In genomic region chr10:59242991-59243390, GRCh38 we compare ENCODE assay signal across 38 cellular contexts.
"Had no signal": no experiment of that assay in that cellular context is flagged by ENCODE, and none has a peak within 500 bp of the region (broad histone marks: within the 10 kb centered on the region; RNA-seq: fewer than 3 reads in every experiment).

No MANE protein-coding gene starts in this region.

- H3K4me1 Mint-ChIP-seq: activated B cell treated with CpG ODN at 0.5 μM for 24 hours; activated CD4-positive, alpha-beta T cell treated with anti-CD3 and anti-CD28 coated beads, Interleukin-2, amount 10 ng/mL, durations not matched to agents 24 days and 14 days; activated CD8-positive, alpha-beta memory T cell treated with anti-CD3 and anti-CD28 coated beads, Interleukin-2, amount 10 ng/mL, durations not matched to agents 7 days and 5 days; activated naive CD4-positive, alpha-beta T cell treated with anti-CD3 and anti-CD28 coated beads, Interleukin-2, amount 50 U/mL, for 24 hours; activated naive CD8-positive, alpha-beta T cell treated with anti-CD3 and anti-CD28 coated beads for 36 hours; activated naive CD8-positive, alpha-beta T cell treated with anti-CD3 and anti-CD28 coated beads, Interleukin-2, amount 50 U/mL, for 24 hours; T-helper 17 cell had no signal

- H3K9me3 Mint-ChIP-seq: activated CD4-positive, alpha-beta memory T cell treated with anti-CD3 and anti-CD28 coated beads for 36 hours; activated CD4-positive, alpha-beta T cell treated with anti-CD3 and anti-CD28 coated beads, Interleukin-2, amount 10 ng/mL, durations not matched to agents 24 days and 14 days; activated naive CD4-positive, alpha-beta T cell treated with anti-CD3 and anti-CD28 coated beads for 36 hours; activated naive CD4-positive, alpha-beta T cell treated with anti-CD3 and anti-CD28 coated beads, Interleukin-2, amount 50 U/mL, for 24 hours; activated naive CD8-positive, alpha-beta T cell treated with anti-CD3 and anti-CD28 coated beads for 36 hours; activated naive CD8-positive, alpha-beta T cell treated with anti-CD3 and anti-CD28 coated beads, Interleukin-2, amount 50 U/mL, for 24 hours; activated T-helper 1 cell treated with anti-CD3 and anti-CD28 coated beads, Interleukin-12 subunit alpha, Interleukin-12 subunit beta, Interleukin-2, Interleukin-4 antibody, amounts not matched to agents 30 ng/mL and 10 ng/mL and 1 ng/mL, durations not matched to agents 14 hours and 24 hours and 36 hours; activated T-helper 2 cell treated with anti-CD3 and anti-CD28 coated beads, Interferon-gamma antibody, Interleukin-2, Interleukin-4, amounts not matched to agents 10 μg/mL and 5 μg/mL and 100 μg/mL, durations not matched to agents 14 hours and 24 hours and 36 hours; dendritic cell treated with granulocyte-macrophage colony-stimulating factor and Interleukin-4, amounts not matched to agents 40 ng/mL and 50 ng/mL, for 4 days; T-helper 2 cell treated with Interferon-gamma antibody and Interleukin-4, amounts not matched to agents 5 μg/mL and 100 μg/mL, for 36 hours had no signal

- H3K9me3 ChIP-seq: adrenal gland, body of pancreas, esophagus squamous epithelium, gastroesophageal sphincter, heart right ventricle had no signal

- H3K4me1 ChIP-seq: adrenal gland, body of pancreas, esophagus squamous epithelium had no signal

- ATAC-seq: activated CD4-positive, CD25-positive, alpha-beta regulatory T cell treated with anti-CD3 and anti-CD28 coated beads, Interleukin-2, amount 50 U/mL, for 24 hours; activated CD8-positive, alpha-beta memory T cell treated with anti-CD3 and anti-CD28 coated beads, Interleukin-2, amount 10 ng/mL, durations not matched to agents 7 days and 5 days; activated CD8-positive, alpha-beta T cell treated with anti-CD3 and anti-CD28 coated beads, Interleukin-2, amount 10 ng/mL, durations not matched to agents 7 days and 5 days; activated naive CD8-positive, alpha-beta T cell treated with anti-CD3 and anti-CD28 coated beads, Interleukin-2, amount 50 U/mL, for 24 hours; body of pancreas; effector memory CD8-positive, alpha-beta T cell; gastroesophageal sphincter; heart right ventricle; T-helper 17 cell had no signal

- H3K36me3 Mint-ChIP-seq: activated CD4-positive, alpha-beta memory T cell treated with anti-CD3 and anti-CD28 coated beads for 36 hours; activated CD8-positive, alpha-beta memory T cell treated with anti-CD3 and anti-CD28 coated beads, Interleukin-2, amount 10 ng/mL, durations not matched to agents 7 days and 5 days; activated naive CD4-positive, alpha-beta T cell treated with anti-CD3 and anti-CD28 coated beads, Interleukin-2, amount 50 U/mL, for 24 hours; activated naive CD8-positive, alpha-beta T cell treated with anti-CD3 and anti-CD28 coated beads for 36 hours had no signal

- H3K27me3 ChIP-seq: adrenal gland, body of pancreas, cardiac muscle cell, esophagus squamous epithelium, gastroesophageal sphincter, heart right ventricle had no signal

- H3K27ac ChIP-seq: adrenal gland, body of pancreas, cardiac muscle cell, coronary artery, epithelial cell of prostate, esophagus squamous epithelium, gastroesophageal sphincter, heart right ventricle, WERI-Rb-1 had no signal

- H3K4me3 Mint-ChIP-seq: activated B cell treated with CpG ODN at 0.5 μM for 24 hours; activated CD4-positive, alpha-beta memory T cell treated with anti-CD3 and anti-CD28 coated beads for 36 hours; activated CD4-positive, alpha-beta T cell treated with anti-CD3 and anti-CD28 coated beads, Interleukin-2, amount 10 ng/mL, durations not matched to agents 24 days and 14 days; activated CD8-positive, alpha-beta memory T cell treated with anti-CD3 and anti-CD28 coated beads, Interleukin-2, amount 10 ng/mL, durations not matched to agents 7 days and 5 days; activated CD8-positive, alpha-beta T cell treated with anti-CD3 and anti-CD28 coated beads, Interleukin-2, amount 10 ng/mL, durations not matched to agents 7 days and 5 days; activated naive CD4-positive, alpha-beta T cell treated with anti-CD3 and anti-CD28 coated beads for 36 hours; activated naive CD4-positive, alpha-beta T cell treated with anti-CD3 and anti-CD28 coated beads, Interleukin-2, amount 50 U/mL, for 24 hours; activated naive CD8-positive, alpha-beta T cell treated with anti-CD3 and anti-CD28 coated beads for 36 hours; activated naive CD8-positive, alpha-beta T cell treated with anti-CD3 and anti-CD28 coated beads, Interleukin-2, amount 50 U/mL, for 24 hours; activated T-helper 1 cell treated with anti-CD3 and anti-CD28 coated beads, Interleukin-12 subunit alpha, Interleukin-12 subunit beta, Interleukin-2, Interleukin-4 antibody, amounts not matched to agents 30 ng/mL and 10 ng/mL and 1 ng/mL, durations not matched to agents 14 hours and 24 hours and 36 hours; dendritic cell treated with granulocyte-macrophage colony-stimulating factor and Interleukin-4, amounts not matched to agents 40 ng/mL and 50 ng/mL, for 4 days; effector memory CD8-positive, alpha-beta T cell; T-helper 17 cell; T-helper 2 cell treated with Interferon-gamma antibody and Interleukin-4, amounts not matched to agents 5 μg/mL and 100 μg/mL, for 36 hours had no signal

- H3K4me3 ChIP-seq: adrenal gland, body of pancreas, cardiac muscle cell, coronary artery, esophagus squamous epithelium, gastroesophageal sphincter, heart right ventricle had no signal

- FAIRE-seq: endothelial cell of umbilical vein had no signal

- H3K27me3 Mint-ChIP-seq: activated CD4-positive, alpha-beta memory T cell treated with anti-CD3 and anti-CD28 coated beads for 36 hours; activated CD4-positive, alpha-beta T cell treated with anti-CD3 and anti-CD28 coated beads, Interleukin-2, amount 10 ng/mL, durations not matched to agents 24 days and 14 days; activated naive CD4-positive, alpha-beta T cell treated with anti-CD3 and anti-CD28 coated beads, Interleukin-2, amount 50 U/mL, for 24 hours; activated naive CD8-positive, alpha-beta T cell treated with anti-CD3 and anti-CD28 coated beads, Interleukin-2, amount 50 U/mL, for 24 hours; dendritic cell treated with granulocyte-macrophage colony-stimulating factor and Interleukin-4, amounts not matched to agents 40 ng/mL and 50 ng/mL, for 4 days; effector memory CD8-positive, alpha-beta T cell had no signal

- DNase-seq: activated B cell treated with CpG ODN at 0.5 μM for 24 hours; activated CD4-positive, alpha-beta memory T cell treated with anti-CD3 and anti-CD28 coated beads for 36 hours; activated CD4-positive, alpha-beta T cell treated with anti-CD3 and anti-CD28 coated beads, Interleukin-2, amount 10 ng/mL, durations not matched to agents 24 days and 14 days; activated CD8-positive, alpha-beta memory T cell treated with anti-CD3 and anti-CD28 coated beads, Interleukin-2, amount 10 ng/mL, durations not matched to agents 7 days and 5 days; activated CD8-positive, alpha-beta memory T cell treated with anti-CD3 and anti-CD28 coated beads, Interleukin-2, amount 50 U/mL, for 4 hours; activated CD8-positive, alpha-beta T cell treated with anti-CD3 and anti-CD28 coated beads, Interleukin-2, amount 10 ng/mL, durations not matched to agents 7 days and 5 days; activated effector memory CD4-positive, alpha-beta T cell treated with anti-CD3 and anti-CD28 coated beads, Interleukin-2, amount 50 U/mL, for 16 hours; activated naive CD4-positive, alpha-beta T cell treated with anti-CD3 and anti-CD28 coated beads for 36 hours; activated naive CD8-positive, alpha-beta T cell treated with anti-CD3 and anti-CD28 coated beads for 36 hours; activated naive CD8-positive, alpha-beta T cell treated with anti-CD3 and anti-CD28 coated beads, Interleukin-2, amount 50 U/mL, for 24 hours; activated T-cell treated with anti-CD3 and anti-CD28 coated beads, Interleukin-2, amount 50 U/mL, for 1 hour; activated T-cell treated with anti-CD3 and anti-CD28 coated beads, Interleukin-2, amount 50 U/mL, for 48 hours; adrenal gland; amygdala; aorta; body of pancreas; central memory CD4-positive, alpha-beta T cell; cerebellar nuclear complex; effector CD4-positive, alpha-beta T cell; effector memory CD8-positive, alpha-beta T cell; esophagus squamous epithelium; foreskin melanocyte; heart right ventricle; T-helper 1 cell; T-helper 17 cell; T1000; WERI-Rb-1 had no signal

- H3K27ac Mint-ChIP-seq: activated B cell treated with CpG ODN at 0.5 μM for 24 hours; activated CD4-positive, alpha-beta memory T cell treated with anti-CD3 and anti-CD28 coated beads for 36 hours; activated CD4-positive, alpha-beta T cell treated with anti-CD3 and anti-CD28 coated beads, Interleukin-2, amount 10 ng/mL, durations not matched to agents 24 days and 14 days; activated CD8-positive, alpha-beta memory T cell treated with anti-CD3 and anti-CD28 coated beads, Interleukin-2, amount 10 ng/mL, durations not matched to agents 7 days and 5 days; activated CD8-positive, alpha-beta T cell treated with anti-CD3 and anti-CD28 coated beads, Interleukin-2, amount 10 ng/mL, durations not matched to agents 7 days and 5 days; activated naive CD4-positive, alpha-beta T cell treated with anti-CD3 and anti-CD28 coated beads for 36 hours; activated naive CD4-positive, alpha-beta T cell treated with anti-CD3 and anti-CD28 coated beads, Interleukin-2, amount 50 U/mL, for 24 hours; activated naive CD8-positive, alpha-beta T cell treated with anti-CD3 and anti-CD28 coated beads for 36 hours; activated naive CD8-positive, alpha-beta T cell treated with anti-CD3 and anti-CD28 coated beads, Interleukin-2, amount 50 U/mL, for 24 hours; activated T-helper 1 cell treated with anti-CD3 and anti-CD28 coated beads, Interleukin-12 subunit alpha, Interleukin-12 subunit beta, Interleukin-2, Interleukin-4 antibody, amounts not matched to agents 30 ng/mL and 10 ng/mL and 1 ng/mL, durations not matched to agents 14 hours and 24 hours and 36 hours; activated T-helper 2 cell treated with anti-CD3 and anti-CD28 coated beads, Interferon-gamma antibody, Interleukin-2, Interleukin-4, amounts not matched to agents 10 μg/mL and 5 μg/mL and 100 μg/mL, durations not matched to agents 14 hours and 24 hours and 36 hours; dendritic cell treated with granulocyte-macrophage colony-stimulating factor and Interleukin-4, amounts not matched to agents 40 ng/mL and 50 ng/mL, for 4 days; effector memory CD8-positive, alpha-beta T cell; T-helper 17 cell; T-helper 2 cell treated with Interferon-gamma antibody and Interleukin-4, amounts not matched to agents 5 μg/mL and 100 μg/mL, for 36 hours had no signal

- H3K36me3 ChIP-seq: adrenal gland, cardiac muscle cell had no signal
